Comparison of ENCODE assay signal across 1 cellular context in genomic region chr21:34243562-34243961, GRCh38.
TF ChIP-seq lines count a peak whose summit lies in the region.

No MANE protein-coding gene starts in this region.

TF ChIP-seq in GM12878, 131 proteins besides CTCF, POLR2A, EP300 and RAD21:
- TF ChIP-seq ZBTB4 (CRISPR knock-in tag; IDR thresholded peaks at IDR 0.05), result no peak
- TF ChIP-seq SMC3 (IDR thresholded peaks at IDR 0.05; ENCODE audit: borderline replicate concordance, low read length), result peak; percentile 60
- no peak for TF ChIP-seq KDM1A (IDR thresholded peaks at IDR 0.05; ENCODE audit: borderline replicate concordance)
- no peak for TF ChIP-seq SUPT20H (IDR thresholded peaks at IDR 0.05; ENCODE audit: borderline replicate concordance, control insufficient read depth, low read depth, low read length)
- no peak for TF ChIP-seq HDAC2 (IDR thresholded peaks at IDR 0.05)
- no peak for TF ChIP-seq ZNF217 (IDR thresholded peaks at IDR 0.05)
